ENCODE assay signal across 1 cellular context in the genomic region with DNA sequence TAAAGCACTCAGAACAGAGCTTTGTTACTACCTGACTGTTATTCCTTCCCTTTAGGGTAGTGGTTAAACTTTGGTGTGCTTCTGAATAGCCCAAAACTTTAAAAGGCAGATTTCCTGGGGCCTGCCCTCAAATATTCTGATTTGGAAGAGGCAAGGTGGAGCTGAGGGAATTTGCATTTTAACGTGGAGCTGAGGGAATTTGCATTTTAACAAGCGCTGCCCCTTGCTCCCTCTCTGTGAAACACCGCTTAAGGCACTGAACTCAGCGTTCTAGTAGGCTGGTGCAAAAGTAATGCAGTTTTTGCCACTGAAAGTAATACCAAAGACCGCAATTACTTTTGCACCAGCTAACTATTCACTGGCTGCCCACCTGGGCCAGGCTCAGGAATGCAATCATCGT.
TF ChIP-seq lines count a peak whose summit lies in the region.

No MANE protein-coding gene starts in this region.

TF ChIP-seq in WTC11, 78 proteins besides CTCF, POLR2A, EP300 and RAD21 (continued from another document):
- TF ChIP-seq, protein P1, sequence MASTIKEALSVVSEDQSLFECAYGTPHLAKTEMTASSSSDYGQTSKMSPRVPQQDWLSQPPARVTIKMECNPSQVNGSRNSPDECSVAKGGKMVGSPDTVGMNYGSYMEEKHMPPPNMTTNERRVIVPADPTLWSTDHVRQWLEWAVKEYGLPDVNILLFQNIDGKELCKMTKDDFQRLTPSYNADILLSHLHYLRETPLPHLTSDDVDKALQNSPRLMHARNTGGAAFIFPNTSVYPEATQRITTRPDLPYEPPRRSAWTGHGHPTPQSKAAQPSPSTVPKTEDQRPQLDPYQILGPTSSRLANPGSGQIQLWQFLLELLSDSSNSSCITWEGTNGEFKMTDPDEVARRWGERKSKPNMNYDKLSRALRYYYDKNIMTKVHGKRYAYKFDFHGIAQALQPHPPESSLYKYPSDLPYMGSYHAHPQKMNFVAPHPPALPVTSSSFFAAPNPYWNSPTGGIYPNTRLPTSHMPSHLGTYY (CRISPR knock-in tag; IDR thresholded peaks at IDR 0.05): no peak
- TF ChIP-seq, protein P2, sequence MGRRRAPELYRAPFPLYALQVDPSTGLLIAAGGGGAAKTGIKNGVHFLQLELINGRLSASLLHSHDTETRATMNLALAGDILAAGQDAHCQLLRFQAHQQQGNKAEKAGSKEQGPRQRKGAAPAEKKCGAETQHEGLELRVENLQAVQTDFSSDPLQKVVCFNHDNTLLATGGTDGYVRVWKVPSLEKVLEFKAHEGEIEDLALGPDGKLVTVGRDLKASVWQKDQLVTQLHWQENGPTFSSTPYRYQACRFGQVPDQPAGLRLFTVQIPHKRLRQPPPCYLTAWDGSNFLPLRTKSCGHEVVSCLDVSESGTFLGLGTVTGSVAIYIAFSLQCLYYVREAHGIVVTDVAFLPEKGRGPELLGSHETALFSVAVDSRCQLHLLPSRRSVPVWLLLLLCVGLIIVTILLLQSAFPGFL (CRISPR knock-in tag; IDR thresholded peaks at IDR 0.05; ENCODE audit: borderline replicate concordance): no peak
- TF ChIP-seq ATF1 (CRISPR knock-in tag; IDR thresholded peaks at IDR 0.05) (no peak), CBFB (CRISPR knock-in tag; IDR thresholded peaks at IDR 0.05; ENCODE audit: low read depth) (no peak), FOXJ3 (CRISPR knock-in tag; IDR thresholded peaks at IDR 0.05; ENCODE audit: borderline replicate concordance) (no peak), ZNF317 (CRISPR knock-in tag; IDR thresholded peaks at IDR 0.05; ENCODE audit: borderline replicate concordance, low read depth) (no peak)
- TF ChIP-seq, protein P3, sequence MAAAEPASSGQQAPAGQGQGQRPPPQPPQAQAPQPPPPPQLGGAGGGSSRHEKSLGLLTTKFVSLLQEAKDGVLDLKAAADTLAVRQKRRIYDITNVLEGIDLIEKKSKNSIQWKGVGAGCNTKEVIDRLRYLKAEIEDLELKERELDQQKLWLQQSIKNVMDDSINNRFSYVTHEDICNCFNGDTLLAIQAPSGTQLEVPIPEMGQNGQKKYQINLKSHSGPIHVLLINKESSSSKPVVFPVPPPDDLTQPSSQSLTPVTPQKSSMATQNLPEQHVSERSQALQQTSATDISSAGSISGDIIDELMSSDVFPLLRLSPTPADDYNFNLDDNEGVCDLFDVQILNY (CRISPR knock-in tag; IDR thresholded peaks at IDR 0.05): no peak
- TF ChIP-seq, protein P4, sequence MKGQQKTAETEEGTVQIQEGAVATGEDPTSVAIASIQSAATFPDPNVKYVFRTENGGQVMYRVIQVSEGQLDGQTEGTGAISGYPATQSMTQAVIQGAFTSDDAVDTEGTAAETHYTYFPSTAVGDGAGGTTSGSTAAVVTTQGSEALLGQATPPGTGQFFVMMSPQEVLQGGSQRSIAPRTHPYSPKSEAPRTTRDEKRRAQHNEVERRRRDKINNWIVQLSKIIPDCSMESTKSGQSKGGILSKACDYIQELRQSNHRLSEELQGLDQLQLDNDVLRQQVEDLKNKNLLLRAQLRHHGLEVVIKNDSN (CRISPR knock-in tag; IDR thresholded peaks at IDR 0.05): no peak
- TF ChIP-seq, protein P5, sequence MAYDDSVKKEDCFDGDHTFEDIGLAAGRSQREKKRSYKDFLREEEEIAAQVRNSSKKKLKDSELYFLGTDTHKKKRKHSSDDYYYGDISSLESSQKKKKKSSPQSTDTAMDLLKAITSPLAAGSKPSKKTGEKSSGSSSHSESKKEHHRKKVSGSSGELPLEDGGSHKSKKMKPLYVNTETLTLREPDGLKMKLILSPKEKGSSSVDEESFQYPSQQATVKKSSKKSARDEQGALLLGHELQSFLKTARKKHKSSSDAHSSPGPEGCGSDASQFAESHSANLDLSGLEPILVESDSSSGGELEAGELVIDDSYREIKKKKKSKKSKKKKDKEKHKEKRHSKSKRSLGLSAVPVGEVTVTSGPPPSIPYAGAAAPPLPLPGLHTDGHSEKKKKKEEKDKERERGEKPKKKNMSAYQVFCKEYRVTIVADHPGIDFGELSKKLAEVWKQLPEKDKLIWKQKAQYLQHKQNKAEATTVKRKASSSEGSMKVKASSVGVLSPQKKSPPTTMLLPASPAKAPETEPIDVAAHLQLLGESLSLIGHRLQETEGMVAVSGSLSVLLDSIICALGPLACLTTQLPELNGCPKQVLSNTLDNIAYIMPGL (CRISPR knock-in tag; IDR thresholded peaks at IDR 0.05): no peak
- TF ChIP-seq, protein P6, sequence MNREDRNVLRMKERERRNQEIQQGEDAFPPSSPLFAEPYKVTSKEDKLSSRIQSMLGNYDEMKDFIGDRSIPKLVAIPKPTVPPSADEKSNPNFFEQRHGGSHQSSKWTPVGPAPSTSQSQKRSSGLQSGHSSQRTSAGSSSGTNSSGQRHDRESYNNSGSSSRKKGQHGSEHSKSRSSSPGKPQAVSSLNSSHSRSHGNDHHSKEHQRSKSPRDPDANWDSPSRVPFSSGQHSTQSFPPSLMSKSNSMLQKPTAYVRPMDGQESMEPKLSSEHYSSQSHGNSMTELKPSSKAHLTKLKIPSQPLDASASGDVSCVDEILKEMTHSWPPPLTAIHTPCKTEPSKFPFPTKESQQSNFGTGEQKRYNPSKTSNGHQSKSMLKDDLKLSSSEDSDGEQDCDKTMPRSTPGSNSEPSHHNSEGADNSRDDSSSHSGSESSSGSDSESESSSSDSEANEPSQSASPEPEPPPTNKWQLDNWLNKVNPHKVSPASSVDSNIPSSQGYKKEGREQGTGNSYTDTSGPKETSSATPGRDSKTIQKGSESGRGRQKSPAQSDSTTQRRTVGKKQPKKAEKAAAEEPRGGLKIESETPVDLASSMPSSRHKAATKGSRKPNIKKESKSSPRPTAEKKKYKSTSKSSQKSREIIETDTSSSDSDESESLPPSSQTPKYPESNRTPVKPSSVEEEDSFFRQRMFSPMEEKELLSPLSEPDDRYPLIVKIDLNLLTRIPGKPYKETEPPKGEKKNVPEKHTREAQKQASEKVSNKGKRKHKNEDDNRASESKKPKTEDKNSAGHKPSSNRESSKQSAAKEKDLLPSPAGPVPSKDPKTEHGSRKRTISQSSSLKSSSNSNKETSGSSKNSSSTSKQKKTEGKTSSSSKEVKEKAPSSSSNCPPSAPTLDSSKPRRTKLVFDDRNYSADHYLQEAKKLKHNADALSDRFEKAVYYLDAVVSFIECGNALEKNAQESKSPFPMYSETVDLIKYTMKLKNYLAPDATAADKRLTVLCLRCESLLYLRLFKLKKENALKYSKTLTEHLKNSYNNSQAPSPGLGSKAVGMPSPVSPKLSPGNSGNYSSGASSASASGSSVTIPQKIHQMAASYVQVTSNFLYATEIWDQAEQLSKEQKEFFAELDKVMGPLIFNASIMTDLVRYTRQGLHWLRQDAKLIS (CRISPR knock-in tag; IDR thresholded peaks at IDR 0.05; ENCODE audit: borderline replicate concordance): no peak
TF ChIP-seq in WTC11: peak in this region for 0.
